Comparison of ENCODE assay signal across 8 cellular contexts in genomic region chr12:8544295-8544694, GRCh38. TPM values are rescaled to one million over a fixed set of nuclear protein-coding genes. Genes with fewer than 3 reads are reported as not detected.
DNase-seq lines count a peak whose midpoint lies in the region; ATAC-seq and TF ChIP-seq lines count a peak whose summit lies in the region.

No MANE protein-coding gene starts in this region.

- no peak overlapping the region for H3K27ac ChIP-seq in right lobe of liver

- ATAC-seq in HG02759 (IDR thresholded peaks at IDR 0.05; ENCODE audit: unreplicated experiment): peak; percentile 62
- ATAC-seq in right lobe of liver: peak; percentile 87 to 97 (median 91)
- ATAC-seq in GM21528 (IDR thresholded peaks at IDR 0.05; ENCODE audit: low FRiP score, unreplicated experiment): no peak

- H3K4me1 ChIP-seq in right lobe of liver: no peaks in the 10 kb centered on the region

- WGBS in right lobe of liver (ENCODE audit: insufficient coverage, low coverage, low lambda C conversion rate, missing lambda C conversion rate): 6% methylated on average over 3 of the region's 3 CpGs

- no peak for TF ChIP-seq POLR2A in right lobe of liver (IDR thresholded peaks at IDR 0.05)

- no peaks in the 10 kb centered on the region for H3K9me3 ChIP-seq in right lobe of liver

- H3K4me3 ChIP-seq in right lobe of liver: no peak overlapping the region

- H3K36me3 ChIP-seq in right lobe of liver: no peaks in the 10 kb centered on the region

- TF ChIP-seq CTCF in right lobe of liver (IDR thresholded peaks at IDR 0.05): peak; percentile 89 to 95 (median 93)

- DNase-seq in GDM1 (lab: John Stamatoyannopoulos, UW) (peak; percentile 39), NCI-H2196 (lab: John Stamatoyannopoulos, UW; ENCODE audit: unreplicated experiment) (peak; percentile 39), cerebellum (ENCODE audit: low spot score) (peak; percentile 55), right lobe of liver (peak in 2 of 3 donors; percentile 51 to 69)
- peak; percentile 45 to 59 for DNase-seq in activated CD4-positive, alpha-beta T cell treated with anti-CD3 and anti-CD28 coated beads for 24 hours (ENCODE audit: low read depth in 2 of 2)
- DNase-seq in stimulated activated CD4-positive, alpha-beta T cell treated with anti-CD3 and anti-CD28 coated beads, TNF-alpha, amount 100 ng/mL, for 4 hours (ENCODE audit: low read depth in 3 of 3): peak; percentile 7 to 56 (median 35)

- intact Hi-C loops in right lobe of liver (cut with DNase I): loop anchor here (5.0 to 10.0 kb wide), 2 partner anchors 61 to 63 kb away; no protein-coding TSS in a partner anchor

- no peaks in the 10 kb centered on the region for H3K27me3 ChIP-seq in right lobe of liver

RNA-seq across cellular contexts. Expression of gene CLEC4E, which starts 3.6 kb away (rescaled TPM):
- not detected for total RNA-seq in cerebellum
- total RNA-seq in right lobe of liver: 1 to 10 TPM in 3 of 6 experiments, under 1 TPM in 3; 0.42 to 3.1 (median 0.99) TPM

RNA-seq across cellular contexts. Expression of gene CLEC4D, which starts 31.0 kb away (rescaled TPM):
- total RNA-seq in cerebellum (not detected), right lobe of liver (under 1 TPM in 3 of 6 experiments, not detected in 3; 0.09 to 0.43 (median 0.16) TPM)
